20 cellular contexts compared by ENCODE assay signal in the genomic region with DNA sequence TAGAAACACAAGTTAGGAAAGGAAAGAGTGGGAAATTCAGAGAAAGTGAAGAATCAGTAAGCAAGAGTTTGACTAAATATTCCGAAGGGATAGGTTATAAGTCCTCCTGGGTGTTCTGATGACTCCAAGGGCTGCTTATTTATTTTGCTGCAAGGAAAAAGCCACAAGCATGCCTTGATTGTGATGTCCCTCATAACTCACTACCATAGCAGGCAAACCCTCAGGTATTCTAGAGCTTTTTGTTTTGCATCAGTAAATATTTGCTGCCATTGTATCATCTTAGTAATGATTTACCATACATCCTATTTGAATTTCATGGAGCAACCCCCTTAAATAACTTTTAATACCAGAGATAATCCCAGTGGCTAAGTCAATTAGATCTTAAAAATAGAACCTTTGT.
"Had no signal": no experiment of that assay in that cellular context is flagged by ENCODE, and none has a peak within 500 bp of the region (broad histone marks: within the 10 kb centered on the region; RNA-seq: fewer than 3 reads in every experiment).

No MANE protein-coding gene starts in this region.

- H3K36me3 ChIP-seq: brain microvascular endothelial cell, heart left ventricle, left ventricle myocardium inferior, right lobe of liver, thoracic aorta, uterus had no signal

- H3K9me3 ChIP-seq: left ventricle myocardium inferior, right lobe of liver, thoracic aorta, uterus had no signal

- H3K27me3 ChIP-seq: brain microvascular endothelial cell, heart left ventricle, right lobe of liver, uterus had no signal

- H3K27ac ChIP-seq: brain microvascular endothelial cell, heart left ventricle, left ventricle myocardium inferior, right lobe of liver, skin epidermis, thoracic aorta, uterus had no signal

- H3K4me1 ChIP-seq: right lobe of liver, uterus had no signal

- DNase-seq: activated CD4-positive, alpha-beta T cell treated with anti-CD3 and anti-CD28 coated beads for 36 hours; activated CD4-positive, alpha-beta T cell treated with anti-CD3 and anti-CD28 coated beads, Interleukin-2, amount 50 U/mL, for 4 hours; activated CD4-positive, CD25-positive, alpha-beta regulatory T cell; activated effector memory CD4-positive, alpha-beta T cell treated with Interleukin-2 at 50 U/mL for 16 hours; activated naive CD4-positive, alpha-beta T cell treated with Interleukin-2 at 50 U/mL for 16 hours; anterior cingulate cortex; brain microvascular endothelial cell; caudate nucleus; foreskin fibroblast; heart left ventricle; hypothalamus; left ventricle myocardium inferior; right lobe of liver; stimulated activated CD4-positive, alpha-beta T cell treated with anti-CD3 and anti-CD28 coated beads, Interleukin-4, amount 100 ng/mL, for 24 hours; uterus had no signal

- H3K4me3 ChIP-seq: heart left ventricle, left ventricle myocardium inferior, lung, right lobe of liver, skin epidermis, thoracic aorta, uterus had no signal

- ATAC-seq: activated CD4-positive, alpha-beta T cell treated with anti-CD3 and anti-CD28 coated beads for 36 hours; esophagus mucosa; heart left ventricle; right lobe of liver; stimulated activated effector memory CD8-positive, alpha-beta T cell treated with anti-CD3 and anti-CD28 coated beads, Interleukin-12 subunit alpha, Interleukin-12 subunit beta, amount 100 ng/mL, for 72 hours had no signal
